ENCODE assay signal across 15 cellular contexts in the genomic region with DNA sequence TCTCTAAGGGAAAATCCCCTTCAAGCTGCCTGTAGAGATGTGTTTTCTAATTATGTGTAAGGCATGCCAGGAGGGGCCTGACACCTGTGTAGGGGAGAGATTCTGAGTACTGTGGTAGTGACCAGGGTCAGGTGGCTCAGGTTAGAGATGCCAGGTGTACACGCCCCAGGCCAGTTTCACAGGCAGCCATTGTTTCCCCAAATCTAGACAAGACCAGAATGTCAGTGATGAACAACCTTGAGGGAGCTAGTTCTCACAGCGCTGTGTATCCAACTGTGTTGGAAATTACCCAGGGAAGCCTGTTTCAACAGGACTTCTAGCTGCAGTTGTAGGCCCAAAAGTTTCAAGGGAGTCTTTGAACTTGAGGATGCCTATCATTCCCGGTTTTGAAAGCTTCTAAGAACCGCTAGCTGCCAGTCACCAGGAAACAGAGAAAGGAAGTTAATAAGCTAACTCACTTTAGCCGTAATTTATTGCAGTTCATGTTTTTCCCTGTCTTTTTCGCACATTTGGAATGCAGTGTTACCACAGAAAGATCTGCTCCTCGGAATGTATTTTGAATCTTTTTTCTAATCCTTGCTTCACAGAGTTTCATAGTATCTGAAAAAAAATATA.
DNase-seq lines count a peak whose midpoint lies in the region; ATAC-seq, FAIRE-seq and TF ChIP-seq lines count a peak whose summit lies in the region.
"Had no signal": no experiment of that assay in that cellular context is flagged by ENCODE, and none has a peak within 500 bp of the region (broad histone marks: within the 10 kb centered on the region; RNA-seq: fewer than 3 reads in every experiment).

No MANE protein-coding gene starts in this region.

- BruUV-seq in endothelial cell of umbilical vein (replicated peaks; lab: Mats Ljungman, UMichigan) (no TSS peak), Caco-2 (replicated peaks; lab: Mats Ljungman, UMichigan) (no TSS peak)

- H3K4me1 Mint-ChIP-seq in Caco-2 (ENCODE audit: low read depth, unreplicated experiment) (no peaks in the 10 kb centered on the region), natural killer cell (no peaks in the 10 kb centered on the region)
- H3K4me1 Mint-ChIP-seq: B cell; CD4-positive, CD25-positive, alpha-beta regulatory T cell had no signal

- H3K4me1 ChIP-seq in endothelial cell of umbilical vein (ENCODE audit: control insufficient read depth, extremely low read depth, insufficient read depth, low read length) (no peaks in the 10 kb centered on the region), smooth muscle cell (ENCODE audit: low read depth) (no peaks in the 10 kb centered on the region), Caco-2 (no peaks in the 10 kb centered on the region)

- intact Hi-C loops in endothelial cell of umbilical vein (cut with micrococcal nuclease), result no loop called here
- intact Hi-C loops in Caco-2 (cut with micrococcal nuclease; ENCODE audit: unreplicated experiment), result no loop called here
- intact Hi-C loops in natural killer cell (cut with micrococcal nuclease), result no loop called here

- H3K79me2 ChIP-seq in endothelial cell of umbilical vein (ENCODE audit: control insufficient read depth, insufficient read depth, low read length) (no peaks in the 10 kb centered on the region), smooth muscle cell (ENCODE audit: low read depth) (no peaks in the 10 kb centered on the region)

- no peaks in the 10 kb centered on the region for H3K27me3 Mint-ChIP-seq in Caco-2 (ENCODE audit: insufficient read depth, unreplicated experiment)
- H3K27me3 Mint-ChIP-seq in natural killer cell (ENCODE audit: low read depth in 2 of 2), result no peaks in the 10 kb centered on the region
- H3K27me3 Mint-ChIP-seq: B cell; CD4-positive, CD25-positive, alpha-beta regulatory T cell had no signal

- H3K4me2 ChIP-seq in endothelial cell of umbilical vein (ENCODE audit: insufficient read depth, low read length) (no peak overlapping the region), smooth muscle cell (no peak overlapping the region)

- H3K4me3 Mint-ChIP-seq in Caco-2 (ENCODE audit: unreplicated experiment) (no peak overlapping the region), natural killer cell (no peak overlapping the region)
- H3K4me3 Mint-ChIP-seq: B cell; CD4-positive, CD25-positive, alpha-beta regulatory T cell had no signal

- dilution Hi-C loops in endothelial cell of umbilical vein (cut with MboI; ENCODE audit: extremely low pct_ligation_motif_present, low sequenced_read_pairs), result no loop called here

- ATAC-seq in HG02763 (IDR thresholded peaks at IDR 0.05; ENCODE audit: unreplicated experiment), result no peak
- ATAC-seq in natural killer cell, result no peak
- ATAC-seq: HCT116, K562 had no signal

- H3F3A ChIP-seq in smooth muscle cell (ENCODE audit: low read depth), result no peaks in the 10 kb centered on the region

- H3K9ac ChIP-seq in endothelial cell of umbilical vein (replicated peaks; ENCODE audit: extremely low read depth, insufficient read depth, low read length) (no peak overlapping the region), smooth muscle cell (ENCODE audit: low read depth) (no peak overlapping the region)

- TF ChIP-seq CTCF in endothelial cell of umbilical vein (IDR thresholded peaks at IDR 0.05; ENCODE audit: extremely low read depth in 1 of 2, insufficient read depth in 1 of 2, low read depth in 1 of 2, low read length in 2 of 2) (no peak), smooth muscle cell (IDR thresholded peaks at IDR 0.05; ENCODE audit: borderline replicate concordance, insufficient read depth, poor library complexity, severe bottlenecking) (no peak), Caco-2 (IDR thresholded peaks at IDR 0.05; ENCODE audit: insufficient read depth in 1 of 2, low read depth in 1 of 2, low read length in 1 of 2, severe bottlenecking in 1 of 2, unreplicated experiment in 1 of 2) (no peak), natural killer cell (IDR thresholded peaks at IDR 0.05) (no peak)

- no peak overlapping the region for H3K27ac ChIP-seq in endothelial cell of umbilical vein (ENCODE audit: insufficient read depth, low read depth, low read length)
- no peak overlapping the region for H3K27ac ChIP-seq in smooth muscle cell (ENCODE audit: low read depth)

- CTCF ChIA-PET in endothelial cell of umbilical vein (lab: Charles Lee), result interaction anchor here (0.9 to 1.0 kb wide), 2 partner anchors 15 to 970 kb away, joined by 3 read pairs; no protein-coding TSS in a partner anchor
- CTCF ChIA-PET in Caco-2 (lab: Charles Lee), result no interaction called here

- H3K9me3 Mint-ChIP-seq in Caco-2 (ENCODE audit: unreplicated experiment) (no peaks in the 10 kb centered on the region), natural killer cell (peaks cover 5% of the 10 kb centered on the region in 2 donors)

- H3K36me3 Mint-ChIP-seq in Caco-2 (ENCODE audit: insufficient read depth, unreplicated experiment) (no peaks in the 10 kb centered on the region), natural killer cell (no peaks in the 10 kb centered on the region)
- H3K36me3 Mint-ChIP-seq: CD4-positive, CD25-positive, alpha-beta regulatory T cell had no signal

- H2AFZ ChIP-seq in endothelial cell of umbilical vein (ENCODE audit: low read depth, low read length) (peak overlapping the region; percentile 54), smooth muscle cell (ENCODE audit: low read depth) (peak overlapping the region; percentile 4)

- H3K27ac Mint-ChIP-seq in Caco-2 (ENCODE audit: unreplicated experiment), result no peak overlapping the region
- H3K27ac Mint-ChIP-seq in natural killer cell, result no peak overlapping the region
- H3K27ac Mint-ChIP-seq: B cell; CD4-positive, CD25-positive, alpha-beta regulatory T cell had no signal

- no peaks in the 10 kb centered on the region for H3K9me1 ChIP-seq in endothelial cell of umbilical vein (replicated peaks; ENCODE audit: control insufficient read depth, extremely low read depth, insufficient read depth, low read length)

- no peaks in the 10 kb centered on the region for H3K27me3 ChIP-seq in endothelial cell of umbilical vein (ENCODE audit: control insufficient read depth in 2 of 2, insufficient read depth in 2 of 2, low read length in 2 of 2)
- H3K27me3 ChIP-seq in smooth muscle cell (ENCODE audit: low read depth), result no peaks in the 10 kb centered on the region
- no peaks in the 10 kb centered on the region for H3K27me3 ChIP-seq in Caco-2 (replicated peaks; ENCODE audit: control insufficient read depth, insufficient read depth, low read length)

- POLR2A ChIA-PET in endothelial cell of umbilical vein (lab: Charles Lee), result no interaction called here
- POLR2A ChIA-PET in Caco-2 (lab: Charles Lee), result no interaction called here

- TF ChIP-seq POLR2A in endothelial cell of umbilical vein (IDR thresholded peaks at IDR 0.05; ENCODE audit: low read depth, low read length), result no peak

- H3K9me3 ChIP-seq in endothelial cell of umbilical vein (replicated peaks; ENCODE audit: control insufficient read depth, insufficient read depth, low read length), result no peaks in the 10 kb centered on the region
- H3K9me3 ChIP-seq in smooth muscle cell (replicated peaks; ENCODE audit: low read depth), result no peaks in the 10 kb centered on the region
- no peaks in the 10 kb centered on the region for H3K9me3 ChIP-seq in Caco-2

- H3K36me3 ChIP-seq in endothelial cell of umbilical vein (ENCODE audit: control insufficient read depth in 2 of 2, extremely low read depth in 1 of 2, insufficient read depth in 2 of 2, low read length in 2 of 2), result no peaks in the 10 kb centered on the region
- H3K36me3 ChIP-seq in smooth muscle cell (ENCODE audit: low read depth), result no peaks in the 10 kb centered on the region
- no peaks in the 10 kb centered on the region for H3K36me3 ChIP-seq in Caco-2 (ENCODE audit: control insufficient read depth, insufficient read depth, low read length)

- no peak overlapping the region for H3K4me3 ChIP-seq in endothelial cell of umbilical vein (replicated peaks in 1 of 3; ENCODE audit: insufficient read depth in 1 of 3, low read depth in 1 of 3, low read length in 3 of 3)
- H3K4me3 ChIP-seq in smooth muscle cell, result no peak overlapping the region
- no peak overlapping the region for H3K4me3 ChIP-seq in Caco-2 (ENCODE audit: low read depth, low read length)
- H3K4me3 ChIP-seq: K562 had no signal

- DNase-seq in NCI-H69 (lab: John Stamatoyannopoulos, UW), result peak; percentile 44
- DNase-seq in endothelial cell of umbilical vein (ENCODE audit: low read depth, low spot score), result no peak
- DNase-seq in kidney glomerular epithelial cell (lab: John Stamatoyannopoulos, UW), result peak; percentile 54
- no peak for DNase-seq in smooth muscle cell (lab: John Stamatoyannopoulos, UW; ENCODE audit: unreplicated experiment)
- DNase-seq in Caco-2, result no peak
- DNase-seq in natural killer cell, result no peak
- DNase-seq: CD4-positive, CD25-positive, alpha-beta regulatory T cell; NCI-H1417 treated with DMSO at 0.1 percent for 48 hours; NCI-H1930; NCI-H446 treated with DMSO at 0.1 percent for 48 hours; NCI-H774 had no signal

- H4K20me1 ChIP-seq in endothelial cell of umbilical vein (replicated peaks; ENCODE audit: control insufficient read depth, extremely low read depth, insufficient read depth, low read length) (no peaks in the 10 kb centered on the region), smooth muscle cell (ENCODE audit: low read depth) (no peaks in the 10 kb centered on the region)

- no peak for FAIRE-seq in endothelial cell of umbilical vein (lab: Jason Lieb, UNC)
- FAIRE-seq: K562 had no signal

- 59% methylated on average over 7 of the region's 7 CpGs for WGBS in smooth muscle cell (ENCODE audit: low lambda C conversion rate)

TF ChIP-seq in endothelial cell of umbilical vein, 7 proteins besides CTCF, POLR2A, EP300 and RAD21:
- no peak for TF ChIP-seq JUN (IDR thresholded peaks at IDR 0.05; ENCODE audit: borderline replicate concordance, insufficient read depth, insufficient read length, low read depth)
- TF ChIP-seq FOS (IDR thresholded peaks at IDR 0.05; ENCODE audit: borderline replicate concordance, insufficient read depth, low read length), result no peak

Comparison
In these comparisons a context has a peak if more than half of its experiments do, and no peak if none do; other contexts are left out.
1. DNase-seq: peak in NCI-H69 (single experiment) and kidney glomerular epithelial cell (single experiment); none in endothelial cell of umbilical vein (single experiment), smooth muscle cell (single experiment), Caco-2 (0 of 2) and natural killer cell (single experiment).